In the genomic region with DNA sequence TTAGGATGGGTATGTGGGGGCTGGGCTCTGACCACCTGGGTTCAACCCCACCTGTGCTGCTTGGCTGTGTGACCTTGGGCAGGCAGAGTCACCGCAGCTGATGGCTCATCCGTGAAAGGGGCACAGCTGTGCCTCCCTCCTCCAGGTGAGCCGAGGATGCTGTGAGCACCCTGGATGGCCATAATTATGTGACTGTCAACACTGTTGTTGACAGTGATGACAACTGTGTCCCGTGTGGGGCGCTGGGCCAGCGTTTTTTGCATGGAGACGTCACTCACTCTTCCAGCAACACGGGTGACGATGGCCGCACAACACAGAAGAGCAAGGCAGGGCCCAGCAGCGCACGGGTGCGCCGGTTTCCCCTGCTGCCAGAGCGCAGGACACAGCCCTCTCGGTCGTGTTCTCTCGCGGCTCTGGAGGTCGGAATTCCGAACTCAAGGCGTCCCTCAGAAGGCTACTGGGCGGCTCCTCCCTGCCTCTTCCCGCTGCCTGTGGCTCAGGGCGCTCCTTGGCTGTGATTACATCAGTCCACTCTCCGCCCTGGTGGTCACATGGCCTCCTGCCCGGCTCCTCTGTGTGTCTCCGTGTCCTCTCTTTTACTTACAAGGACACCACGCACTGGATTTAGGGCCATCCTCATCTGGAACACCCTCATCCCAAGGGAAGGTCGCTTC, we compare ENCODE assay signal across 8 cellular contexts. TPM values are rescaled to one million over a fixed set of nuclear protein-coding genes. Genes with fewer than 3 reads are reported as not detected.
A peak's percentile ranks its signal among the peaks of the same experiment; 100 is the strongest.
DNase-seq lines count a peak whose midpoint lies in the region; ATAC-seq and TF ChIP-seq lines count a peak whose summit lies in the region.

No MANE protein-coding gene starts in this region.

- no peaks in the 10 kb centered on the region for H3K9me3 Mint-ChIP-seq in WTC11

- CTCF ChIA-PET in WTC11 (lab: Charles Lee) = interaction anchor here (0.6 to 4.7 kb wide), 3 partner anchors 10 to 24 kb away, joined by 3 to 22 read pairs (median 6); no protein-coding TSS in a partner anchor

- H3K27me3 Mint-ChIP-seq in WTC11 (ENCODE audit: low read depth) = no peaks in the 10 kb centered on the region

- DNase-seq in WTC11 (ENCODE audit: low spot score) (no peak), 8988T (no peak), NCI-H1048 (lab: John Stamatoyannopoulos, UW) (no peak), NCI-H187 (lab: John Stamatoyannopoulos, UW) (no peak)

- peak overlapping the region; percentile 41 for H3K27ac ChIP-seq in rectal smooth muscle tissue (ENCODE audit: low read depth, low read length)

- no peaks in the 10 kb centered on the region for H3K4me1 ChIP-seq in rectal smooth muscle tissue (ENCODE audit: control insufficient read depth, insufficient read depth, low read length)

- H3K36me3 ChIP-seq in rectal smooth muscle tissue (ENCODE audit: control insufficient read depth, insufficient read depth, low read length) = no peaks in the 10 kb centered on the region

- H3K27ac Mint-ChIP-seq in WTC11 = no peak overlapping the region

- no peaks in the 10 kb centered on the region for H3K27me3 ChIP-seq in rectal smooth muscle tissue (ENCODE audit: control insufficient read depth, insufficient read depth, low read length)

- H3K4me3 ChIP-seq in rectal smooth muscle tissue (ENCODE audit: low read length) = peak overlapping the region; percentile 50

- peak; percentile 9 for TF ChIP-seq POLR2A in GM18526 (IDR thresholded peaks at IDR 0.05; ENCODE audit: extremely low read depth, insufficient read length)

- H3K36me3 Mint-ChIP-seq in WTC11 = no peaks in the 10 kb centered on the region

- TF ChIP-seq CTCF in WTC11 (IDR thresholded peaks at IDR 0.05) = no peak

- peak overlapping the region; percentile 40 for H3K9ac ChIP-seq in rectal smooth muscle tissue (ENCODE audit: low read length)

- no peak overlapping the region for H3K4me3 Mint-ChIP-seq in WTC11

- POLR2A ChIA-PET in WTC11 (lab: Charles Lee) = no interaction called here

- H3K4me1 Mint-ChIP-seq in WTC11 = no peaks in the 10 kb centered on the region

- ATAC-seq in WTC11 = no peak
- ATAC-seq in esophagus mucosa = peak; percentile 24
- ATAC-seq in GM21528 (IDR thresholded peaks at IDR 0.05; ENCODE audit: low FRiP score, unreplicated experiment) = no peak

TF ChIP-seq in WTC11, 78 proteins besides CTCF, POLR2A, EP300 and RAD21:
- TF ChIP-seq GABPB1 (CRISPR knock-in tag; IDR thresholded peaks at IDR 0.05) (peak; percentile 95), OVOL2 (CRISPR knock-in tag; IDR thresholded peaks at IDR 0.05; ENCODE audit: borderline replicate concordance) (no peak), JAZF1 (CRISPR knock-in tag; IDR thresholded peaks at IDR 0.05) (no peak), RELA (CRISPR knock-in tag; IDR thresholded peaks at IDR 0.05; ENCODE audit: borderline replicate concordance) (no peak)
- TF ChIP-seq, protein P1, sequence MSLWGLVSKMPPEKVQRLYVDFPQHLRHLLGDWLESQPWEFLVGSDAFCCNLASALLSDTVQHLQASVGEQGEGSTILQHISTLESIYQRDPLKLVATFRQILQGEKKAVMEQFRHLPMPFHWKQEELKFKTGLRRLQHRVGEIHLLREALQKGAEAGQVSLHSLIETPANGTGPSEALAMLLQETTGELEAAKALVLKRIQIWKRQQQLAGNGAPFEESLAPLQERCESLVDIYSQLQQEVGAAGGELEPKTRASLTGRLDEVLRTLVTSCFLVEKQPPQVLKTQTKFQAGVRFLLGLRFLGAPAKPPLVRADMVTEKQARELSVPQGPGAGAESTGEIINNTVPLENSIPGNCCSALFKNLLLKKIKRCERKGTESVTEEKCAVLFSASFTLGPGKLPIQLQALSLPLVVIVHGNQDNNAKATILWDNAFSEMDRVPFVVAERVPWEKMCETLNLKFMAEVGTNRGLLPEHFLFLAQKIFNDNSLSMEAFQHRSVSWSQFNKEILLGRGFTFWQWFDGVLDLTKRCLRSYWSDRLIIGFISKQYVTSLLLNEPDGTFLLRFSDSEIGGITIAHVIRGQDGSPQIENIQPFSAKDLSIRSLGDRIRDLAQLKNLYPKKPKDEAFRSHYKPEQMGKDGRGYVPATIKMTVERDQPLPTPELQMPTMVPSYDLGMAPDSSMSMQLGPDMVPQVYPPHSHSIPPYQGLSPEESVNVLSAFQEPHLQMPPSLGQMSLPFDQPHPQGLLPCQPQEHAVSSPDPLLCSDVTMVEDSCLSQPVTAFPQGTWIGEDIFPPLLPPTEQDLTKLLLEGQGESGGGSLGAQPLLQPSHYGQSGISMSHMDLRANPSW (CRISPR knock-in tag; conservative IDR thresholded peaks at IDR 0.05; ENCODE audit: low read depth) = no peak
- TF ChIP-seq, protein P2, sequence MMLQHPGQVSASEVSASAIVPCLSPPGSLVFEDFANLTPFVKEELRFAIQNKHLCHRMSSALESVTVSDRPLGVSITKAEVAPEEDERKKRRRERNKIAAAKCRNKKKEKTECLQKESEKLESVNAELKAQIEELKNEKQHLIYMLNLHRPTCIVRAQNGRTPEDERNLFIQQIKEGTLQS (CRISPR knock-in tag; conservative IDR thresholded peaks at IDR 0.05) = no peak

RNA-seq across cellular contexts. Expression of a gene that starts 1.3 kb away (rescaled TPM):
- total RNA-seq in WTC11 (2021) (0.42 to 0.64 TPM (median 0.55 TPM) in 3 replicates), esophagus mucosa (52.9 TPM)

RNA-seq across cellular contexts. Expression of a gene that starts 41.8 kb away (rescaled TPM):
- total RNA-seq in WTC11 (2021) (2.6 to 3.9 TPM (median 2.8 TPM) in 3 replicates), esophagus mucosa (20.1 TPM)

Comparison
In these comparisons a context has a peak if more than half of its experiments do, and no peak if none do; other contexts are left out.
1. RNA of a gene that starts 1.3 kb away (total RNA-seq): 52.9 TPM in esophagus mucosa (single experiment); 0.42 to 0.64 TPM in WTC11; every median in the first group is over 10 times any median in the second.